Comparison of ENCODE assay signal across 35 cellular contexts in the genomic region with DNA sequence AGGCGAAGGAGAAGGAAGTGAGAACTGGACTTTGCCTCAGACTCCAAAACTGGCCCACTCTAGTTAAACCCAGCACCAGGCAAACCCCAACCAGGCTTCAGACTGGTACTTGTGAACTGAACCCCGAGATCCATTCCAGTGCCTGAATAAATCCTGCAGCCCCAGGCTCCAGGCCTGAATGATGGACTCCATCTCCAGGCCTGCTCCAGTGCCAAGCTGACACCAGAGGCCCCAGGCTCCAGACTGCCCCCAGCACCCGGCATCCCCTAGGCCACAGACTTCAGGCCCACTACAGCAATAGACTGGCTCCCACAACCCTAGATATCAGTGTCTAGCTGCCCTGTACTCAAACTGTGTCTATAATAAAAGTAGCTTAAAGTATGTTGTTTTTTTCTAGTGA.
"Had no signal": no experiment of that assay in that cellular context is flagged by ENCODE, and none has a peak within 500 bp of the region (broad histone marks: within the 10 kb centered on the region; RNA-seq: fewer than 3 reads in every experiment).

No MANE protein-coding gene starts in this region.

- H3K27me3 ChIP-seq: adrenal gland, body of pancreas, brain microvascular endothelial cell, breast epithelium had no signal

- H3K4me1 ChIP-seq: adrenal gland, body of pancreas, breast epithelium had no signal

- H3K4me3 Mint-ChIP-seq: activated CD4-positive, alpha-beta memory T cell treated with anti-CD3 and anti-CD28 coated beads, Interleukin-2, amount 10 ng/mL, durations not matched to agents 7 days and 5 days; activated CD4-positive, alpha-beta T cell treated with anti-CD3 and anti-CD28 coated beads for 36 hours; activated CD4-positive, alpha-beta T cell treated with anti-CD3 and anti-CD28 coated beads, Interleukin-2, amount 10 ng/mL, durations not matched to agents 7 days and 5 days; activated CD8-positive, alpha-beta memory T cell treated with anti-CD3 and anti-CD28 coated beads, Interleukin-2, amount 10 ng/mL, durations not matched to agents 7 days and 5 days; activated CD8-positive, alpha-beta T cell treated with anti-CD3 and anti-CD28 coated beads, Interleukin-2, amount 10 ng/mL, durations not matched to agents 7 days and 5 days; activated naive CD4-positive, alpha-beta T cell treated with anti-CD3 and anti-CD28 coated beads for 36 hours; activated naive CD8-positive, alpha-beta T cell treated with anti-CD3 and anti-CD28 coated beads, Interleukin-2, amount 10 ng/mL, durations not matched to agents 7 days and 5 days; activated T-cell treated with anti-CD3 and anti-CD28 coated beads, Interleukin-2, amount 50 U/mL, for 24 hours; T-helper 1 cell treated with Interleukin-12 subunit alpha and Interleukin-12 subunit beta and Interleukin-4 antibody, amounts not matched to agents 30 μg/mL and 1 μg/mL, for 36 hours; T-helper 2 cell treated with Interferon-gamma antibody and Interleukin-4, amounts not matched to agents 5 μg/mL and 100 μg/mL, for 36 hours; WTC11 had no signal

- H3K4me1 Mint-ChIP-seq: activated CD4-positive, alpha-beta memory T cell treated with anti-CD3 and anti-CD28 coated beads, Interleukin-2, amount 10 ng/mL, durations not matched to agents 7 days and 5 days; activated CD4-positive, alpha-beta T cell treated with anti-CD3 and anti-CD28 coated beads for 36 hours; activated CD4-positive, alpha-beta T cell treated with anti-CD3 and anti-CD28 coated beads, Interleukin-2, amount 10 ng/mL, durations not matched to agents 7 days and 5 days; activated CD8-positive, alpha-beta memory T cell treated with anti-CD3 and anti-CD28 coated beads, Interleukin-2, amount 10 ng/mL, durations not matched to agents 7 days and 5 days; activated naive CD8-positive, alpha-beta T cell treated with anti-CD3 and anti-CD28 coated beads, Interleukin-2, amount 10 ng/mL, durations not matched to agents 7 days and 5 days; WTC11 had no signal

- H3K27ac ChIP-seq: adrenal gland, body of pancreas, brain microvascular endothelial cell, breast epithelium, WERI-Rb-1 had no signal

- H3K9me3 ChIP-seq: adrenal gland, body of pancreas, breast epithelium had no signal

- H3K27ac Mint-ChIP-seq: activated CD4-positive, alpha-beta memory T cell treated with anti-CD3 and anti-CD28 coated beads, Interleukin-2, amount 10 ng/mL, durations not matched to agents 7 days and 5 days; activated CD4-positive, alpha-beta T cell treated with anti-CD3 and anti-CD28 coated beads for 36 hours; activated CD4-positive, alpha-beta T cell treated with anti-CD3 and anti-CD28 coated beads, Interleukin-2, amount 10 ng/mL, durations not matched to agents 7 days and 5 days; activated CD8-positive, alpha-beta memory T cell treated with anti-CD3 and anti-CD28 coated beads, Interleukin-2, amount 10 ng/mL, durations not matched to agents 7 days and 5 days; activated CD8-positive, alpha-beta T cell treated with anti-CD3 and anti-CD28 coated beads, Interleukin-2, amount 10 ng/mL, durations not matched to agents 7 days and 5 days; activated naive CD4-positive, alpha-beta T cell treated with anti-CD3 and anti-CD28 coated beads for 36 hours; activated naive CD4-positive, alpha-beta T cell treated with anti-CD3 and anti-CD28 coated beads, Interleukin-2, amount 50 U/mL, for 72 hours; activated naive CD8-positive, alpha-beta T cell treated with anti-CD3 and anti-CD28 coated beads, Interleukin-2, amount 10 ng/mL, durations not matched to agents 7 days and 5 days; activated T-cell treated with anti-CD3 and anti-CD28 coated beads, Interleukin-2, amount 50 U/mL, for 24 hours; activated T-helper 2 cell treated with anti-CD3 and anti-CD28 coated beads, Interferon-gamma antibody, Interleukin-2, Interleukin-4, amounts not matched to agents 10 μg/mL and 5 μg/mL and 100 μg/mL, durations not matched to agents 14 hours and 24 hours and 36 hours; T-helper 1 cell treated with Interleukin-12 subunit alpha and Interleukin-12 subunit beta and Interleukin-4 antibody, amounts not matched to agents 30 μg/mL and 1 μg/mL, for 36 hours; T-helper 2 cell treated with Interferon-gamma antibody and Interleukin-4, amounts not matched to agents 5 μg/mL and 100 μg/mL, for 36 hours; WTC11 had no signal

- H3K4me3 ChIP-seq: adrenal gland, body of pancreas, breast epithelium had no signal

- DNase-seq: activated CD4-positive, alpha-beta memory T cell treated with anti-CD3 and anti-CD28 coated beads, Interleukin-2, amount 10 ng/mL, durations not matched to agents 7 days and 5 days; activated CD4-positive, alpha-beta T cell treated with anti-CD3 and anti-CD28 coated beads for 1 hour; activated CD4-positive, alpha-beta T cell treated with anti-CD3 and anti-CD28 coated beads for 36 hours; activated CD4-positive, alpha-beta T cell treated with anti-CD3 and anti-CD28 coated beads for 48 hours; activated CD4-positive, alpha-beta T cell treated with anti-CD3 and anti-CD28 coated beads, Interleukin-2, amount 10 ng/mL, durations not matched to agents 7 days and 5 days; activated CD4-positive, alpha-beta T cell treated with anti-CD3 and anti-CD28 coated beads, Interleukin-2, amount 50 U/mL, for 48 hours; activated CD4-positive, CD25-positive, alpha-beta regulatory T cell; activated CD8-positive, alpha-beta memory T cell treated with anti-CD3 and anti-CD28 coated beads for 24 hours; activated CD8-positive, alpha-beta memory T cell treated with anti-CD3 and anti-CD28 coated beads, Interleukin-2, amount 10 ng/mL, durations not matched to agents 7 days and 5 days; activated CD8-positive, alpha-beta memory T cell treated with anti-CD3 and anti-CD28 coated beads, Interleukin-2, amount 50 U/mL, for 48 hours; activated CD8-positive, alpha-beta T cell treated with anti-CD3 and anti-CD28 coated beads, Interleukin-2, amount 10 ng/mL, durations not matched to agents 7 days and 5 days; activated effector memory CD4-positive, alpha-beta T cell treated with anti-CD3 and anti-CD28 coated beads, Interleukin-2, amount 50 U/mL, for 16 hours; activated gamma-delta T cell treated with Interleukin-2 at 50 U/mL for 16 hours; activated naive CD4-positive, alpha-beta T cell; activated naive CD4-positive, alpha-beta T cell treated with anti-CD3 and anti-CD28 coated beads for 36 hours; activated naive CD4-positive, alpha-beta T cell treated with anti-CD3 and anti-CD28 coated beads, Interleukin-2, amount 50 U/mL, for 16 hours; activated naive CD8-positive, alpha-beta T cell treated with anti-CD3 and anti-CD28 coated beads, Interleukin-2, amount 10 ng/mL, durations not matched to agents 7 days and 5 days; activated T-cell treated with anti-CD3 and anti-CD28 coated beads, Interleukin-2, amount 50 U/mL, for 24 hours; activated T-cell treated with anti-CD3 and anti-CD28 coated beads, Interleukin-2, amount 50 U/mL, for 48 hours; adrenal gland; amniotic stem cell; body of pancreas; brain microvascular endothelial cell; central memory CD4-positive, alpha-beta T cell; T-helper 1 cell; T-helper 2 cell; T-helper 9 cell; WERI-Rb-1 had no signal

- ATAC-seq: activated CD4-positive, alpha-beta T cell treated with anti-CD3 and anti-CD28 coated beads for 36 hours; activated CD4-positive, CD25-positive, alpha-beta regulatory T cell treated with anti-CD3 and anti-CD28 coated beads, Interleukin-2, amount 50 U/mL, for 24 hours; activated CD8-positive, alpha-beta memory T cell treated with anti-CD3 and anti-CD28 coated beads, Interleukin-2, amount 10 ng/mL, durations not matched to agents 7 days and 5 days; activated CD8-positive, alpha-beta T cell treated with anti-CD3 and anti-CD28 coated beads, Interleukin-2, amount 10 ng/mL, durations not matched to agents 7 days and 5 days; activated naive CD4-positive, alpha-beta T cell treated with anti-CD3 and anti-CD28 coated beads, Interleukin-2, amount 50 U/mL, for 72 hours; body of pancreas; WTC11 had no signal

- H3K27me3 Mint-ChIP-seq: activated CD4-positive, alpha-beta memory T cell treated with anti-CD3 and anti-CD28 coated beads, Interleukin-2, amount 10 ng/mL, durations not matched to agents 7 days and 5 days; activated CD4-positive, alpha-beta T cell treated with anti-CD3 and anti-CD28 coated beads, Interleukin-2, amount 10 ng/mL, durations not matched to agents 7 days and 5 days; activated CD8-positive, alpha-beta memory T cell treated with anti-CD3 and anti-CD28 coated beads, Interleukin-2, amount 10 ng/mL, durations not matched to agents 7 days and 5 days; activated naive CD8-positive, alpha-beta T cell treated with anti-CD3 and anti-CD28 coated beads, Interleukin-2, amount 10 ng/mL, durations not matched to agents 7 days and 5 days; activated T-cell treated with anti-CD3 and anti-CD28 coated beads, Interleukin-2, amount 50 U/mL, for 24 hours had no signal

- H3K36me3 Mint-ChIP-seq: activated CD8-positive, alpha-beta memory T cell treated with anti-CD3 and anti-CD28 coated beads, Interleukin-2, amount 10 ng/mL, durations not matched to agents 7 days and 5 days; activated naive CD4-positive, alpha-beta T cell treated with anti-CD3 and anti-CD28 coated beads, Interleukin-2, amount 50 U/mL, for 72 hours; activated naive CD8-positive, alpha-beta T cell treated with anti-CD3 and anti-CD28 coated beads, Interleukin-2, amount 10 ng/mL, durations not matched to agents 7 days and 5 days; WTC11 had no signal

- H3K36me3 ChIP-seq: adrenal gland, brain microvascular endothelial cell, breast epithelium, WERI-Rb-1 had no signal

- H3K9me3 Mint-ChIP-seq: activated CD4-positive, alpha-beta memory T cell treated with anti-CD3 and anti-CD28 coated beads, Interleukin-2, amount 10 ng/mL, durations not matched to agents 7 days and 5 days; activated CD4-positive, alpha-beta T cell treated with anti-CD3 and anti-CD28 coated beads, Interleukin-2, amount 10 ng/mL, durations not matched to agents 7 days and 5 days; activated naive CD4-positive, alpha-beta T cell treated with anti-CD3 and anti-CD28 coated beads for 36 hours; activated naive CD4-positive, alpha-beta T cell treated with anti-CD3 and anti-CD28 coated beads, Interleukin-2, amount 50 U/mL, for 72 hours; activated naive CD8-positive, alpha-beta T cell treated with anti-CD3 and anti-CD28 coated beads, Interleukin-2, amount 10 ng/mL, durations not matched to agents 7 days and 5 days; activated T-cell treated with anti-CD3 and anti-CD28 coated beads, Interleukin-2, amount 50 U/mL, for 24 hours; activated T-helper 2 cell treated with anti-CD3 and anti-CD28 coated beads, Interferon-gamma antibody, Interleukin-2, Interleukin-4, amounts not matched to agents 10 μg/mL and 5 μg/mL and 100 μg/mL, durations not matched to agents 14 hours and 24 hours and 36 hours; T-helper 1 cell treated with Interleukin-12 subunit alpha and Interleukin-12 subunit beta and Interleukin-4 antibody, amounts not matched to agents 30 μg/mL and 1 μg/mL, for 36 hours; T-helper 2 cell treated with Interferon-gamma antibody and Interleukin-4, amounts not matched to agents 5 μg/mL and 100 μg/mL, for 36 hours; WTC11 had no signal
